Comparison of ENCODE assay signal across 2 cellular contexts in the genomic region with DNA sequence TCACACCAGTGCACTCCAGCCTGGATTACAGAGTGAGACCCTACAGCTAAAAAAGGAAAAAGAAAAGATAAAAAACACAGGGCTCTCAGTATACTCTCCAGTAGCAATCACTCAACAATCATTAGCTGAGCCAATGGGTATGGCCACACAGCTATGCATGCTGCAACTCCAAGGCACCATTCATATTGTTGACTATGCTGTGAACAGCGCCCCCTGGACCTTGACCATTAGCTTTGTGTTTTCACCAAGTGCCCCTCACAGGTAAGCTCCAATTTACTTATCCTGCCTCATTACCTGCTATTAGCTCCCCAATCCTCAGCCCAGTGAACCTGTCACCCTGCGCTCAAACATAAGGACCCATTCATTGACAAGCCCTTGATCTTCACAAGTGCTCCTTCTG.
TF ChIP-seq lines count a peak whose summit lies in the region.

No MANE protein-coding gene starts in this region.

TF ChIP-seq in IMR-90, 13 proteins besides CTCF, POLR2A, EP300 and RAD21:
- no peak for TF ChIP-seq CHD1 (IDR thresholded peaks at IDR 0.05; ENCODE audit: low read depth, low read length)
- no peak for TF ChIP-seq MAFK (IDR thresholded peaks at IDR 0.05; ENCODE audit: low read depth, low read length)
- TF ChIP-seq, protein P1, sequence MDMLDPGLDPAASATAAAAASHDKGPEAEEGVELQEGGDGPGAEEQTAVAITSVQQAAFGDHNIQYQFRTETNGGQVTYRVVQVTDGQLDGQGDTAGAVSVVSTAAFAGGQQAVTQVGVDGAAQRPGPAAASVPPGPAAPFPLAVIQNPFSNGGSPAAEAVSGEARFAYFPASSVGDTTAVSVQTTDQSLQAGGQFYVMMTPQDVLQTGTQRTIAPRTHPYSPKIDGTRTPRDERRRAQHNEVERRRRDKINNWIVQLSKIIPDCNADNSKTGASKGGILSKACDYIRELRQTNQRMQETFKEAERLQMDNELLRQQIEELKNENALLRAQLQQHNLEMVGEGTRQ (IDR thresholded peaks at IDR 0.05; ENCODE audit: low read depth, low read length), result no peak
- TF ChIP-seq FOS (IDR thresholded peaks at IDR 0.05; ENCODE audit: low read depth, low read length), result no peak
- TF ChIP-seq MXI1 (IDR thresholded peaks at IDR 0.05; ENCODE audit: borderline replicate concordance, low read depth, low read length), result no peak
- no peak for TF ChIP-seq RCOR1 (IDR thresholded peaks at IDR 0.05; ENCODE audit: insufficient replicate concordance, low read length)
- TF ChIP-seq NFE2L2 (IDR thresholded peaks at IDR 0.05; ENCODE audit: low read depth, low read length), result no peak
- no peak for TF ChIP-seq BHLHE40 (IDR thresholded peaks at IDR 0.05; ENCODE audit: low read depth, low read length)
- TF ChIP-seq MAZ (IDR thresholded peaks at IDR 0.05; ENCODE audit: borderline replicate concordance, low read depth, low read length), result no peak
- TF ChIP-seq CEBPB (IDR thresholded peaks at IDR 0.05; ENCODE audit: low read depth, low read length), result no peak
- no peak for TF ChIP-seq RFX5 (IDR thresholded peaks at IDR 0.05; ENCODE audit: low read depth, low read length)
- TF ChIP-seq SMC3 (IDR thresholded peaks at IDR 0.05; ENCODE audit: low read depth, low read length), result no peak
- no peak for TF ChIP-seq ELK1 (IDR thresholded peaks at IDR 0.05; ENCODE audit: borderline replicate concordance, low read depth, low read length)

TF ChIP-seq in WTC11, 78 proteins besides CTCF, POLR2A, EP300 and RAD21:
- peak; percentile 44; the same call in 1 of the 2 replicates for TF ChIP-seq FOXK1 (CRISPR knock-in tag; IDR thresholded peaks at IDR 0.05)
- TF ChIP-seq, protein P2, sequence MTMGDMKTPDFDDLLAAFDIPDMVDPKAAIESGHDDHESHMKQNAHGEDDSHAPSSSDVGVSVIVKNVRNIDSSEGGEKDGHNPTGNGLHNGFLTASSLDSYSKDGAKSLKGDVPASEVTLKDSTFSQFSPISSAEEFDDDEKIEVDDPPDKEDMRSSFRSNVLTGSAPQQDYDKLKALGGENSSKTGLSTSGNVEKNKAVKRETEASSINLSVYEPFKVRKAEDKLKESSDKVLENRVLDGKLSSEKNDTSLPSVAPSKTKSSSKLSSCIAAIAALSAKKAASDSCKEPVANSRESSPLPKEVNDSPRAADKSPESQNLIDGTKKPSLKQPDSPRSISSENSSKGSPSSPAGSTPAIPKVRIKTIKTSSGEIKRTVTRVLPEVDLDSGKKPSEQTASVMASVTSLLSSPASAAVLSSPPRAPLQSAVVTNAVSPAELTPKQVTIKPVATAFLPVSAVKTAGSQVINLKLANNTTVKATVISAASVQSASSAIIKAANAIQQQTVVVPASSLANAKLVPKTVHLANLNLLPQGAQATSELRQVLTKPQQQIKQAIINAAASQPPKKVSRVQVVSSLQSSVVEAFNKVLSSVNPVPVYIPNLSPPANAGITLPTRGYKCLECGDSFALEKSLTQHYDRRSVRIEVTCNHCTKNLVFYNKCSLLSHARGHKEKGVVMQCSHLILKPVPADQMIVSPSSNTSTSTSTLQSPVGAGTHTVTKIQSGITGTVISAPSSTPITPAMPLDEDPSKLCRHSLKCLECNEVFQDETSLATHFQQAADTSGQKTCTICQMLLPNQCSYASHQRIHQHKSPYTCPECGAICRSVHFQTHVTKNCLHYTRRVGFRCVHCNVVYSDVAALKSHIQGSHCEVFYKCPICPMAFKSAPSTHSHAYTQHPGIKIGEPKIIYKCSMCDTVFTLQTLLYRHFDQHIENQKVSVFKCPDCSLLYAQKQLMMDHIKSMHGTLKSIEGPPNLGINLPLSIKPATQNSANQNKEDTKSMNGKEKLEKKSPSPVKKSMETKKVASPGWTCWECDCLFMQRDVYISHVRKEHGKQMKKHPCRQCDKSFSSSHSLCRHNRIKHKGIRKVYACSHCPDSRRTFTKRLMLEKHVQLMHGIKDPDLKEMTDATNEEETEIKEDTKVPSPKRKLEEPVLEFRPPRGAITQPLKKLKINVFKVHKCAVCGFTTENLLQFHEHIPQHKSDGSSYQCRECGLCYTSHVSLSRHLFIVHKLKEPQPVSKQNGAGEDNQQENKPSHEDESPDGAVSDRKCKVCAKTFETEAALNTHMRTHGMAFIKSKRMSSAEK (CRISPR knock-in tag; IDR thresholded peaks at IDR 0.05; ENCODE audit: borderline replicate concordance), result no peak
